Comparison of ENCODE assay signal across 30 cellular contexts in the genomic region with DNA sequence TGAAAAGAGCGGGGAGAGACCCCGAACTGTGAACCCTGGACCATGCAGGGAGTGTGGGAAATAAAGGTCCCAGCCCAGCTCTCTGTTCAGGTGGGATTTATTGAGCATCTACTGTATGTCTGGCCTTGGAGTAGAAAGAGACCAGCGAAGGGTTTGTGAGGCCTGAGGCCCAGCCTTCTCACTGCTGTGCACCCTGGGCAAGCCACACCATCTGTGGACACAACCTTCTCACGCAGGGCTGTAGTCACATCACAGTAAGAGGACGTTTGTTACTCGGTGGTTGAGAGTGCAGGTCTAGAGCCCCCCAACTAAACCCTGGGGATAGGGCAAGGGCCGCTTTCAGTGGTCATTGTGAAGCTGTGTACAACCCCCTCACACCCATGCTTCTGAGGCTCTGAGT. TPM values are rescaled to one million over a fixed set of nuclear protein-coding genes. Genes with fewer than 3 reads are reported as not detected.
DNase-seq lines count a peak whose midpoint lies in the region; ATAC-seq and TF ChIP-seq lines count a peak whose summit lies in the region.
"Had no signal": no experiment of that assay in that cellular context is flagged by ENCODE, and none has a peak within 500 bp of the region (broad histone marks: within the 10 kb centered on the region; RNA-seq: fewer than 3 reads in every experiment).

No MANE protein-coding gene starts in this region.

- 61 to 79% methylated on average over 7 of the region's 7 CpGs for WGBS in tibial nerve, 2 donors

- no peak overlapping the region for H3K4me3 Mint-ChIP-seq in nephron progenitor cell
- H3K4me3 Mint-ChIP-seq: activated naive CD8-positive, alpha-beta T cell treated with anti-CD3 and anti-CD28 coated beads, Interleukin-2, amount 50 U/mL, for 24 hours; GM23338; nephron; stimulated activated naive CD8-positive, alpha-beta T cell treated with anti-CD3 and anti-CD28 coated beads, Interleukin-15, Interleukin-2, amounts not matched to agents 100 ng/mL and 50 ng/mL, for 24 hours; T-cell had no signal

- no peaks in the 10 kb centered on the region for H3K36me3 Mint-ChIP-seq in nephron progenitor cell (ENCODE audit: low read depth)
- H3K36me3 Mint-ChIP-seq: T-cell had no signal

- H3K36me3 ChIP-seq in right atrium auricular region (no peaks in the 10 kb centered on the region), tibial nerve (no peaks in the 10 kb centered on the region)
- H3K36me3 ChIP-seq: breast epithelium, prostate gland had no signal

- no peak for TF ChIP-seq EP300 in tibial nerve (IDR thresholded peaks at IDR 0.05)

- H3K27ac ChIP-seq in right atrium auricular region (no peak overlapping the region), tibial nerve (peak overlapping the region in 3 of 4 donors; percentile 23 to 87 (median 73))
- H3K27ac ChIP-seq: breast epithelium, coronary artery, HL-60, prostate gland had no signal

- H3K4me1 ChIP-seq in right atrium auricular region, result peaks cover 0 to 25% of the 10 kb centered on the region in 2 donors
- peaks cover 0 to 65% (median 16%) of the 10 kb centered on the region in 4 donors for H3K4me1 ChIP-seq in tibial nerve
- H3K4me1 ChIP-seq: prostate gland had no signal

- TF ChIP-seq CTCF in right atrium auricular region (IDR thresholded peaks at IDR 0.05) (no peak), nephron progenitor cell (IDR thresholded peaks at IDR 0.05) (no peak), tibial nerve (IDR thresholded peaks at IDR 0.05) (no peak), GM10266 (IDR thresholded peaks at IDR 0.05; ENCODE audit: control insufficient read depth, insufficient read depth, low read depth, missing control alignments) (no peak)

- H3K27me3 ChIP-seq in right atrium auricular region (no peaks in the 10 kb centered on the region), tibial nerve (peaks cover 0 to 17% of the 10 kb centered on the region in 2 donors)
- H3K27me3 ChIP-seq: breast epithelium had no signal

- H3K4me3 ChIP-seq in right atrium auricular region, result no peak overlapping the region
- no peak overlapping the region for H3K4me3 ChIP-seq in tibial nerve
- H3K4me3 ChIP-seq: breast epithelium, coronary artery, GM23338, prostate gland, smooth muscle cell had no signal

- intact Hi-C loops in Right ventricle myocardium inferior (cut with DNase I), result no loop called here

- TF ChIP-seq POLR2A in tibial nerve (IDR thresholded peaks at IDR 0.05), result no peak

- H3K4me1 Mint-ChIP-seq in nephron progenitor cell, result peaks cover 33% of the 10 kb centered on the region
- H3K4me1 Mint-ChIP-seq: activated naive CD8-positive, alpha-beta T cell treated with anti-CD3 and anti-CD28 coated beads, Interleukin-2, amount 50 U/mL, for 24 hours; T-cell had no signal

- peak; percentile 6 for DNase-seq in Right ventricle myocardium inferior (ENCODE audit: missing footprints)
- no peak for DNase-seq in right atrium auricular region (ENCODE audit: low spot score)
- peak; percentile 45 for DNase-seq in ecto neural progenitor cell (ENCODE audit: low spot score)
- DNase-seq in nephron progenitor cell, result peak; percentile 0
- peak in 1 of 2 donors; percentile 5 for DNase-seq in tibial nerve (ENCODE audit: low spot score in 2 of 2)
- no peak for DNase-seq in NOMO-1 treated with DMSO at 0.1 percent for 48 hours (lab: John Stamatoyannopoulos, UW; ENCODE audit: unreplicated experiment)
- DNase-seq in GM10266 (ENCODE audit: extremely low spot score), result no peak
- DNase-seq: activated CD4-positive, alpha-beta T cell treated with anti-CD3 and anti-CD28 coated beads for 4 hours; activated naive CD8-positive, alpha-beta T cell treated with anti-CD3 and anti-CD28 coated beads, Interleukin-2, amount 50 U/mL, for 24 hours; Calu3; midbrain; NCI-H1092; NCI-H187 treated with DMSO at 0.1 percent for 48 hours; NCI-H774; OCI-M1; SIG-M5; stimulated activated CD4-positive, alpha-beta T cell treated with anti-CD3 and anti-CD28 coated beads, Interleukin-4, amount 100 ng/mL, for 24 hours had no signal

- H3K27ac Mint-ChIP-seq in nephron progenitor cell, result no peak overlapping the region
- H3K27ac Mint-ChIP-seq: activated naive CD8-positive, alpha-beta T cell treated with anti-CD3 and anti-CD28 coated beads, Interleukin-2, amount 50 U/mL, for 24 hours; activated T-helper 2 cell treated with anti-CD3 and anti-CD28 coated beads, Interferon-gamma antibody, Interleukin-2, Interleukin-4, amounts not matched to agents 10 μg/mL and 5 μg/mL and 100 μg/mL, durations not matched to agents 14 hours and 24 hours and 36 hours; GM23338; nephron; stimulated activated naive CD8-positive, alpha-beta T cell treated with anti-CD3 and anti-CD28 coated beads, Interleukin-15, Interleukin-2, amounts not matched to agents 100 ng/mL and 50 ng/mL, for 24 hours; T-cell had no signal

- ATAC-seq in Right ventricle myocardium inferior (no peak), HG03045 (IDR thresholded peaks at IDR 0.05; ENCODE audit: unreplicated experiment) (no peak)
- ATAC-seq: activated naive CD8-positive, alpha-beta T cell treated with anti-CD3 and anti-CD28 coated beads, Interleukin-2, amount 50 U/mL, for 24 hours; GM23338; left colon; T-cell had no signal

- no peaks in the 10 kb centered on the region for H3K9me3 ChIP-seq in right atrium auricular region
- no peaks in the 10 kb centered on the region for H3K9me3 ChIP-seq in tibial nerve
- H3K9me3 ChIP-seq: breast epithelium, prostate gland had no signal

- peaks cover 19% of the 10 kb centered on the region for H3K27me3 Mint-ChIP-seq in nephron progenitor cell (ENCODE audit: low read depth, poor library complexity)

- H3K9me3 Mint-ChIP-seq in nephron progenitor cell, result no peaks in the 10 kb centered on the region
- H3K9me3 Mint-ChIP-seq: activated naive CD8-positive, alpha-beta T cell treated with anti-CD3 and anti-CD28 coated beads, Interleukin-2, amount 50 U/mL, for 24 hours; activated T-helper 2 cell treated with anti-CD3 and anti-CD28 coated beads, Interferon-gamma antibody, Interleukin-2, Interleukin-4, amounts not matched to agents 10 μg/mL and 5 μg/mL and 100 μg/mL, durations not matched to agents 14 hours and 24 hours and 36 hours; GM23338; nephron; stimulated activated naive CD8-positive, alpha-beta T cell treated with anti-CD3 and anti-CD28 coated beads, Interleukin-15, Interleukin-2, amounts not matched to agents 100 ng/mL and 50 ng/mL, for 24 hours; T-cell had no signal

RNA-seq across cellular contexts. Expression of gene FAM222A, which starts 18.2 kb away (rescaled TPM):
- total RNA-seq in Right ventricle myocardium inferior, result 27.4 TPM
- total RNA-seq in right atrium auricular region, result 10 to 100 TPM; 23.6 to 32.4 TPM
- 1 to 10 TPM; 1.3 to 3.3 (median 1.9) TPM for total RNA-seq in tibial nerve
- total RNA-seq: fibroblast of lung had no signal

Comparison
In these comparisons a context has a peak if more than half of its experiments do, and no peak if none do; other contexts are left out.
1. DNase-seq: peak in Right ventricle myocardium inferior (single experiment), ecto neural progenitor cell (single experiment) and nephron progenitor cell (single experiment); none in right atrium auricular region (single experiment), NOMO-1 treated with DMSO at 0.1 percent for 48 hours (single experiment) and GM10266 (single experiment).
2. H3K27ac ChIP-seq: peak in tibial nerve (3 of 4); none in right atrium auricular region (0 of 2).